ENCODE assay signal across 1 cellular context in the genomic region with DNA sequence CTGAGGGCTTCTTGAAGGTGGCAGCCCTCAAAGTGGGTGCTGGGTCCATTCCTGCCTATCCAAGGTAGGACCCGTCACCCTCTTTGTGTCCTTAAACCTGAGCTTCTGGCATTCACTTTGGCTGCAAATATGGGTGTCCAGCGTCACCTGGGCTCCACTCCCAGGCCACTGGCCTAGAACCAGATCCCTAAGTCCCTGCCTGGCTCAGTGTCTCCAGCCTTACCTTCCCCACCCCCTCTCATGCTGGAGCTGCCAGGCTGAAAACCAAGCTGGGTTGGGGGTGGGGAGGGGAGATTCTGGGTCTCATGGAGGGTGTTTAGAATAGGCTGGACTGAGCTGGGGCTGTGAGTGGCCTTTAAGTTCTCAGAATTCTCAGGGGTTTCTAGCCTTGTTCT.
TF ChIP-seq lines count a peak whose summit lies in the region.

No MANE protein-coding gene starts in this region.

TF ChIP-seq in GM12878, 131 proteins besides CTCF, POLR2A, EP300 and RAD21:
- TF ChIP-seq FOXM1 (IDR thresholded peaks at IDR 0.05; ENCODE audit: low read depth, low read length), result no peak
- TF ChIP-seq SREBF1 (IDR thresholded peaks at IDR 0.05; ENCODE audit: low read length), result no peak
- TF ChIP-seq RFX5 (IDR thresholded peaks at IDR 0.05; ENCODE audit: low read depth, low read length), result no peak
